In genomic region chr10:35870665-35871310, GRCh38 we compare ENCODE assay signal across 17 cellular contexts.
"Had no signal": no experiment of that assay in that cellular context is flagged by ENCODE, and none has a peak within 500 bp of the region (broad histone marks: within the 10 kb centered on the region; RNA-seq: fewer than 3 reads in every experiment).

No MANE protein-coding gene starts in this region.

- H3K4me3 ChIP-seq: cardiac muscle cell, coronary artery, lower lobe of right lung, ovary, testis, upper lobe of right lung had no signal

- H3K4me3 Mint-ChIP-seq: immature natural killer cell; natural killer cell treated with Interleukin-12 subunit alpha and Interleukin-12 subunit beta and Interleukin-15 and Interleukin-18, amount 100 ng/mL, for 72 hours; stimulated activated naive CD8-positive, alpha-beta T cell treated with anti-CD3 and anti-CD28 coated beads, Interleukin-15, amount 100 ng/mL, for 72 hours had no signal

- H3K27me3 Mint-ChIP-seq: natural killer cell treated with Interleukin-12 subunit alpha and Interleukin-12 subunit beta and Interleukin-15 and Interleukin-18, amount 100 ng/mL, for 72 hours; stimulated activated naive CD8-positive, alpha-beta T cell treated with anti-CD3 and anti-CD28 coated beads, Interleukin-15, amount 100 ng/mL, for 72 hours had no signal

- H3K27ac ChIP-seq: cardiac muscle cell, coronary artery, lower lobe of right lung, ovary, testis, upper lobe of right lung had no signal

- H3K4me1 ChIP-seq: lower lobe of right lung, testis, upper lobe of right lung had no signal

- H3K27me3 ChIP-seq: cardiac muscle cell, ovary, testis, upper lobe of right lung had no signal

- H3K9me3 ChIP-seq: lower lobe of right lung, ovary, testis, upper lobe of right lung had no signal

- H3K27ac Mint-ChIP-seq: immature natural killer cell; natural killer cell treated with Interleukin-12 subunit alpha and Interleukin-12 subunit beta and Interleukin-15 and Interleukin-18, amount 100 ng/mL, for 72 hours; stimulated activated naive CD8-positive, alpha-beta T cell treated with anti-CD3 and anti-CD28 coated beads, Interleukin-15, amount 100 ng/mL, for 72 hours had no signal

- H3K9me3 Mint-ChIP-seq: stimulated activated naive CD8-positive, alpha-beta T cell treated with anti-CD3 and anti-CD28 coated beads, Interleukin-15, amount 100 ng/mL, for 72 hours had no signal

- H3K36me3 Mint-ChIP-seq: natural killer cell treated with Interleukin-12 subunit alpha and Interleukin-12 subunit beta and Interleukin-15 and Interleukin-18, amount 100 ng/mL, for 72 hours had no signal

- DNase-seq: activated CD4-positive, alpha-beta T cell treated with anti-CD3 and anti-CD28 coated beads for 1 hour; activated CD4-positive, alpha-beta T cell treated with anti-CD3 and anti-CD28 coated beads, Interleukin-2, amount 50 U/mL, for 48 hours; activated naive CD4-positive, alpha-beta T cell; aorta; effector CD8-positive, alpha-beta T cell; foreskin fibroblast; immature natural killer cell; lower lobe of right lung; ovary; stimulated activated CD4-positive, alpha-beta T cell treated with anti-CD3 and anti-CD28 coated beads, Interleukin-15, amount 100 ng/mL, for 24 hours; stimulated activated CD4-positive, alpha-beta T cell treated with anti-CD3 and anti-CD28 coated beads, Interleukin-4, amount 100 ng/mL, for 4 hours; stimulated activated naive CD8-positive, alpha-beta T cell treated with anti-CD3 and anti-CD28 coated beads, Interleukin-15, amount 100 ng/mL, for 72 hours; testis; upper lobe of right lung had no signal

- H3K36me3 ChIP-seq: cardiac muscle cell, lower lobe of right lung, ovary, upper lobe of right lung had no signal

- ATAC-seq: lower lobe of right lung; natural killer cell treated with Interleukin-12 subunit alpha and Interleukin-12 subunit beta and Interleukin-15 and Interleukin-18, amount 100 ng/mL, for 72 hours; stimulated activated naive CD8-positive, alpha-beta T cell treated with anti-CD3 and anti-CD28 coated beads, Interleukin-15, amount 100 ng/mL, for 72 hours; upper lobe of right lung had no signal

- H3K4me1 Mint-ChIP-seq: immature natural killer cell; stimulated activated naive CD8-positive, alpha-beta T cell treated with anti-CD3 and anti-CD28 coated beads, Interleukin-15, amount 100 ng/mL, for 72 hours had no signal
